In genomic region chr7:77940647-77941046, GRCh38 we compare ENCODE assay signal across 8 cellular contexts.
A peak's percentile ranks its signal among the peaks of the same experiment; 100 is the strongest.
DNase-seq lines count a peak whose midpoint lies in the region; ATAC-seq and TF ChIP-seq lines count a peak whose summit lies in the region.

No MANE protein-coding gene starts in this region.

- TF ChIP-seq POLR2A in spleen (IDR thresholded peaks at IDR 0.05), result no peak

- H3K4me1 ChIP-seq in cardiac muscle cell (ENCODE audit: low read depth) (no peaks in the 10 kb centered on the region), KMS-11 (ENCODE audit: low read depth, poor library complexity, severe bottlenecking) (no peaks in the 10 kb centered on the region), spleen (peaks cover 0 to 7% (median 4%) of the 10 kb centered on the region in 6 donors)

- H3K9me2 ChIP-seq in SU-DHL-6 (replicated peaks; ENCODE audit: insufficient read depth, low read length), result no peaks in the 10 kb centered on the region

- H3K4me2 ChIP-seq in KMS-11 (no peak overlapping the region), SU-DHL-6 (ENCODE audit: low read depth, low read length, poor library complexity, severe bottlenecking) (peak overlapping the region; percentile 53)

- TF ChIP-seq CTCF in cardiac muscle cell (IDR thresholded peaks at IDR 0.05; ENCODE audit: low read depth, low read length) (peak; percentile 75), KMS-11 (conservative IDR thresholded peaks at IDR 0.05; ENCODE audit: low read depth, low read length) (peak; percentile 82), SU-DHL-6 (IDR thresholded peaks at IDR 0.05; ENCODE audit: insufficient read depth, low read length, poor library complexity, severe bottlenecking) (peak; percentile 79), spleen (IDR thresholded peaks at IDR 0.05 in 8 of 11, conservative IDR thresholded peaks at IDR 0.05 in 3 of 11) (peak in 10 of 11 experiments; percentile 12 to 56 (median 34))

- H3K36me3 ChIP-seq in cardiac muscle cell (no peaks in the 10 kb centered on the region), KMS-11 (ENCODE audit: insufficient read depth) (no peaks in the 10 kb centered on the region), SU-DHL-6 (ENCODE audit: low read length) (peaks cover 44% of the 10 kb centered on the region), spleen (peaks cover 0 to 55% (median 8%) of the 10 kb centered on the region in 6 donors)

- DNase-seq in cardiac muscle cell (ENCODE audit: low read depth in 1 of 2, low spot score in 1 of 2) (peak; percentile 48 to 61), Right ventricle myocardium inferior (ENCODE audit: missing footprints) (no peak), foreskin melanocyte (peak; percentile 15), spleen (no peak)

- H2AFZ ChIP-seq in KMS-11 (ENCODE audit: low read depth) (no peak overlapping the region), SU-DHL-6 (ENCODE audit: low read depth, low read length, severe bottlenecking) (peak overlapping the region; percentile 12)

- H3K27ac ChIP-seq in cardiac muscle cell (no peak overlapping the region), KMS-11 (no peak overlapping the region), SU-DHL-6 (ENCODE audit: low read depth, low read length) (peak overlapping the region; percentile 82), spleen (no peak overlapping the region)

- H3K27me3 ChIP-seq in cardiac muscle cell (no peaks in the 10 kb centered on the region), KMS-11 (ENCODE audit: insufficient read depth, low read depth) (no peaks in the 10 kb centered on the region), SU-DHL-6 (ENCODE audit: low read length) (no peaks in the 10 kb centered on the region), spleen (replicated peaks in 1 of 7) (no peaks in the 10 kb centered on the region)

- ATAC-seq in Right ventricle myocardium inferior (no peak), HG02798 (IDR thresholded peaks at IDR 0.05; ENCODE audit: poor library complexity, unreplicated experiment) (no peak), HG03039 (IDR thresholded peaks at IDR 0.05; ENCODE audit: unreplicated experiment) (no peak)

- no peaks in the 10 kb centered on the region; the same call in 1 of the 2 replicates for H3K79me2 ChIP-seq in KMS-11 (ENCODE audit: insufficient read depth, low read depth)
- 0 out of 2 replicates have a peak, but pooled peaks cover 7% of the 10 kb centered on the region for H3K79me2 ChIP-seq in SU-DHL-6 (ENCODE audit: insufficient read depth, low read length)

- H3K4me3 ChIP-seq in cardiac muscle cell (no peak overlapping the region), KMS-11 (IDR thresholded peaks at IDR 0.05; ENCODE audit: insufficient read depth, low read depth, low read length) (no peak overlapping the region), SU-DHL-6 (ENCODE audit: insufficient read depth, low read length, poor library complexity, severe bottlenecking) (no peak overlapping the region), spleen (no peak overlapping the region)

- no peaks in the 10 kb centered on the region for H4K20me1 ChIP-seq in KMS-11 (ENCODE audit: insufficient read depth)
- no peaks in the 10 kb centered on the region for H4K20me1 ChIP-seq in SU-DHL-6 (ENCODE audit: low read depth, low read length)

- no peak overlapping the region for H3K9ac ChIP-seq in KMS-11
- no peak overlapping the region for H3K9ac ChIP-seq in SU-DHL-6 (ENCODE audit: low read length)

- intact Hi-C loops in Right ventricle myocardium inferior (cut with DNase I), result no loop called here
- intact Hi-C loops in spleen (cut with DNase I; ENCODE audit: low total_unique reads), result no loop called here

- H3K9me3 ChIP-seq in cardiac muscle cell (ENCODE audit: low read depth) (no peaks in the 10 kb centered on the region), SU-DHL-6 (ENCODE audit: insufficient read depth, low read length) (no peaks in the 10 kb centered on the region), spleen (no peaks in the 10 kb centered on the region)

- peaks cover 63% of the 10 kb centered on the region for H3F3A ChIP-seq in SU-DHL-6 (ENCODE audit: insufficient read depth)

Comparison
In these comparisons a context has a peak if more than half of its experiments do, and no peak if none do; other contexts are left out.
1. DNase-seq: peak in cardiac muscle cell (2 of 2) and foreskin melanocyte (single experiment); none in Right ventricle myocardium inferior (single experiment) and spleen (single experiment).
2. Peak in every context shown above with its lines, with median percentiles within 50 percentile points of each other: CTCF ChIP-seq.